Comparison of ENCODE assay signal across 21 cellular contexts in the genomic region with DNA sequence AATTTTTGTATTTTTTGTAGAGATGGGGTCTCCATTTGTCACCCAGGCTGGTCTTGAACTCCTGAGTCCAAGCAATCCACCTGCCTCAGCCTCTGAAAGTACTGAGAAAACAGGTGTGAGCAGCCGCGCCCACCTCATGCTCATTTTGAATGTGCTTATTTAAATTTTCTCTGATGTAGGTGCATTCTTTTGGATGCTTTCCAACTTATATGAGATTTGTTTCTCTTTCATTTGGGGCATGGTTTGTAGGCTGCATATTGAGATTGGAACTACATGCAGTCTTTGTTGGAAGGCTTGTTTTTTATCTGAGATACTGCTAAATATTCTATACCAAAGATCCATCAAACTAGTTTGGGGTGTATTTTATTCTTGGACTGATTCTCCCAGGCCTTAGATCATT.
DNase-seq lines count a peak whose midpoint lies in the region; ATAC-seq and TF ChIP-seq lines count a peak whose summit lies in the region.
"Had no signal": no experiment of that assay in that cellular context is flagged by ENCODE, and none has a peak within 500 bp of the region (broad histone marks: within the 10 kb centered on the region; RNA-seq: fewer than 3 reads in every experiment).

No MANE protein-coding gene starts in this region.

- no peaks in the 10 kb centered on the region for H3K79me2 ChIP-seq in KMS-11 (ENCODE audit: insufficient read depth, low read depth)
- no peaks in the 10 kb centered on the region for H3K79me2 ChIP-seq in smooth muscle cell (ENCODE audit: low read depth)

- POLR2A ChIA-PET in activated CD4-positive, alpha-beta memory T cell treated with anti-CD3 and anti-CD28 coated beads for 36 hours (lab: Charles Lee): no interaction called here
- POLR2A ChIA-PET in activated CD4-positive, alpha-beta memory T cell treated with anti-CD3 and anti-CD28 coated beads, Interleukin-2, amount 10 ng/mL, durations not matched to agents 7 days and 5 days (lab: Charles Lee): no interaction called here

- H3K27me3 ChIP-seq in KMS-11 (ENCODE audit: insufficient read depth, low read depth): no peaks in the 10 kb centered on the region
- no peaks in the 10 kb centered on the region for H3K27me3 ChIP-seq in smooth muscle cell (ENCODE audit: low read depth)
- H3K27me3 ChIP-seq: colonic mucosa, upper lobe of right lung had no signal

- peak; percentile 12 for DNase-seq in activated CD4-positive, alpha-beta memory T cell treated with anti-CD3 and anti-CD28 coated beads for 36 hours
- DNase-seq in activated CD4-positive, alpha-beta memory T cell treated with anti-CD3 and anti-CD28 coated beads, Interleukin-2, amount 10 ng/mL, durations not matched to agents 7 days and 5 days: no peak
- DNase-seq in smooth muscle cell (lab: John Stamatoyannopoulos, UW; ENCODE audit: unreplicated experiment) (no peak), retina (no peak), NCI-H2107 treated with DMSO at 0.1 percent for 48 hours (lab: John Stamatoyannopoulos, UW; ENCODE audit: unreplicated experiment) (no peak)
- DNase-seq: activated naive CD4-positive, alpha-beta T cell treated with anti-CD3 and anti-CD28 coated beads, Interleukin-2, amount 10 ng/mL, durations not matched to agents 7 days and 5 days; activated T-cell treated with anti-CD3 and anti-CD28 coated beads, Interleukin-2, amount 50 U/mL, for 48 hours; colonic mucosa; DMS79; GF-D8; left ventricle myocardium superior; naive thymus-derived CD8-positive, alpha-beta T cell; NCI-H2107; NCI-H510A; T-helper 1 cell; upper lobe of right lung had no signal

- H3K27ac ChIP-seq in KMS-11: no peak overlapping the region; the same call in 1 of the 2 replicates
- peak overlapping the region; percentile 98 for H3K27ac ChIP-seq in smooth muscle cell (ENCODE audit: low read depth)
- H3K27ac ChIP-seq: colonic mucosa, upper lobe of right lung had no signal

- H3F3A ChIP-seq in smooth muscle cell (ENCODE audit: low read depth): no peaks in the 10 kb centered on the region

- intact Hi-C loops in activated CD4-positive, alpha-beta memory T cell treated with anti-CD3 and anti-CD28 coated beads for 36 hours (cut with micrococcal nuclease): no loop called here

- CTCF ChIA-PET in activated CD4-positive, alpha-beta memory T cell treated with anti-CD3 and anti-CD28 coated beads for 36 hours (lab: Charles Lee): no interaction called here
- CTCF ChIA-PET in activated CD4-positive, alpha-beta memory T cell treated with anti-CD3 and anti-CD28 coated beads, Interleukin-2, amount 10 ng/mL, durations not matched to agents 7 days and 5 days (lab: Charles Lee): interaction anchor here (0.9 kb wide), 1 partner anchor 18 kb away, joined by 3 read pairs; no protein-coding TSS in a partner anchor

- peaks cover 2% of the 10 kb centered on the region for H3K27me3 Mint-ChIP-seq in activated CD4-positive, alpha-beta memory T cell treated with anti-CD3 and anti-CD28 coated beads for 36 hours
- no peaks in the 10 kb centered on the region for H3K27me3 Mint-ChIP-seq in activated CD4-positive, alpha-beta memory T cell treated with anti-CD3 and anti-CD28 coated beads, Interleukin-2, amount 10 ng/mL, durations not matched to agents 7 days and 5 days
- H3K27me3 Mint-ChIP-seq: activated naive CD4-positive, alpha-beta T cell treated with anti-CD3 and anti-CD28 coated beads, Interleukin-2, amount 10 ng/mL, durations not matched to agents 7 days and 5 days had no signal

- no peak overlapping the region for H3K27ac Mint-ChIP-seq in activated CD4-positive, alpha-beta memory T cell treated with anti-CD3 and anti-CD28 coated beads for 36 hours
- no peak overlapping the region for H3K27ac Mint-ChIP-seq in activated CD4-positive, alpha-beta memory T cell treated with anti-CD3 and anti-CD28 coated beads, Interleukin-2, amount 10 ng/mL, durations not matched to agents 7 days and 5 days
- H3K27ac Mint-ChIP-seq: activated naive CD4-positive, alpha-beta T cell treated with anti-CD3 and anti-CD28 coated beads, Interleukin-2, amount 10 ng/mL, durations not matched to agents 7 days and 5 days; mesothelial cell of epicardium; naive thymus-derived CD8-positive, alpha-beta T cell had no signal

- H3K9me3 ChIP-seq in smooth muscle cell (replicated peaks; ENCODE audit: low read depth): no peaks in the 10 kb centered on the region
- H3K9me3 ChIP-seq: colonic mucosa, upper lobe of right lung had no signal

- peaks cover 2% of the 10 kb centered on the region for H3K4me1 Mint-ChIP-seq in activated CD4-positive, alpha-beta memory T cell treated with anti-CD3 and anti-CD28 coated beads for 36 hours (ENCODE audit: low read depth)
- H3K4me1 Mint-ChIP-seq in activated CD4-positive, alpha-beta memory T cell treated with anti-CD3 and anti-CD28 coated beads, Interleukin-2, amount 10 ng/mL, durations not matched to agents 7 days and 5 days: peaks cover 2% of the 10 kb centered on the region
- H3K4me1 Mint-ChIP-seq: activated naive CD4-positive, alpha-beta T cell treated with anti-CD3 and anti-CD28 coated beads, Interleukin-2, amount 10 ng/mL, durations not matched to agents 7 days and 5 days had no signal

- H4K20me1 ChIP-seq in KMS-11 (ENCODE audit: insufficient read depth) (no peaks in the 10 kb centered on the region), smooth muscle cell (ENCODE audit: low read depth) (no peaks in the 10 kb centered on the region)

- H3K4me1 ChIP-seq in KMS-11 (ENCODE audit: low read depth, poor library complexity, severe bottlenecking) (peaks cover 33% of the 10 kb centered on the region), smooth muscle cell (ENCODE audit: low read depth) (peaks cover 25% of the 10 kb centered on the region)
- H3K4me1 ChIP-seq: colonic mucosa, upper lobe of right lung had no signal

- H3K4me3 Mint-ChIP-seq in activated CD4-positive, alpha-beta memory T cell treated with anti-CD3 and anti-CD28 coated beads for 36 hours: no peak overlapping the region
- H3K4me3 Mint-ChIP-seq in activated CD4-positive, alpha-beta memory T cell treated with anti-CD3 and anti-CD28 coated beads, Interleukin-2, amount 10 ng/mL, durations not matched to agents 7 days and 5 days: no peak overlapping the region
- H3K4me3 Mint-ChIP-seq: activated naive CD4-positive, alpha-beta T cell treated with anti-CD3 and anti-CD28 coated beads, Interleukin-2, amount 10 ng/mL, durations not matched to agents 7 days and 5 days; IgD-negative memory B cell; mesothelial cell of epicardium; naive thymus-derived CD8-positive, alpha-beta T cell had no signal

- no peaks in the 10 kb centered on the region; the same call in 1 of the 2 replicates for H3K36me3 ChIP-seq in KMS-11 (ENCODE audit: insufficient read depth)
- H3K36me3 ChIP-seq in smooth muscle cell (ENCODE audit: low read depth): no peaks in the 10 kb centered on the region
- H3K36me3 ChIP-seq: colonic mucosa, upper lobe of right lung had no signal

- H3K4me3 ChIP-seq in KMS-11 (IDR thresholded peaks at IDR 0.05; ENCODE audit: insufficient read depth, low read depth, low read length) (no peak overlapping the region), smooth muscle cell (no peak overlapping the region)
- H3K4me3 ChIP-seq: colonic mucosa, upper lobe of right lung had no signal

- ATAC-seq in GM21717 (IDR thresholded peaks at IDR 0.05; ENCODE audit: unreplicated experiment) (peak; percentile 72), HG03520 (IDR thresholded peaks at IDR 0.05; ENCODE audit: unreplicated experiment) (no peak)
- ATAC-seq: left ventricle myocardium superior; naive thymus-derived CD8-positive, alpha-beta T cell; upper lobe of right lung had no signal

- no peaks in the 10 kb centered on the region for H3K36me3 Mint-ChIP-seq in activated CD4-positive, alpha-beta memory T cell treated with anti-CD3 and anti-CD28 coated beads for 36 hours
- no peaks in the 10 kb centered on the region for H3K36me3 Mint-ChIP-seq in activated CD4-positive, alpha-beta memory T cell treated with anti-CD3 and anti-CD28 coated beads, Interleukin-2, amount 10 ng/mL, durations not matched to agents 7 days and 5 days (ENCODE audit: low read depth)
- H3K36me3 Mint-ChIP-seq: activated naive CD4-positive, alpha-beta T cell treated with anti-CD3 and anti-CD28 coated beads, Interleukin-2, amount 10 ng/mL, durations not matched to agents 7 days and 5 days; mesothelial cell of epicardium; naive thymus-derived CD8-positive, alpha-beta T cell had no signal

- WGBS in smooth muscle cell (ENCODE audit: low lambda C conversion rate): 100% methylated on average over 2 of the region's 2 CpGs

- H3K9ac ChIP-seq in KMS-11 (no peak overlapping the region), smooth muscle cell (ENCODE audit: low read depth) (no peak overlapping the region)

- no peak overlapping the region for H2AFZ ChIP-seq in KMS-11 (ENCODE audit: low read depth)
- no peak overlapping the region for H2AFZ ChIP-seq in smooth muscle cell (ENCODE audit: low read depth)

- TF ChIP-seq CTCF in KMS-11 (conservative IDR thresholded peaks at IDR 0.05; ENCODE audit: low read depth, low read length) (no peak), smooth muscle cell (IDR thresholded peaks at IDR 0.05; ENCODE audit: borderline replicate concordance, insufficient read depth, poor library complexity, severe bottlenecking) (no peak)

- H3K4me2 ChIP-seq in KMS-11 (peak overlapping the region; percentile 22), smooth muscle cell (no peak overlapping the region)

- no peaks in the 10 kb centered on the region for H3K9me3 Mint-ChIP-seq in activated CD4-positive, alpha-beta memory T cell treated with anti-CD3 and anti-CD28 coated beads for 36 hours
- no peaks in the 10 kb centered on the region for H3K9me3 Mint-ChIP-seq in activated CD4-positive, alpha-beta memory T cell treated with anti-CD3 and anti-CD28 coated beads, Interleukin-2, amount 10 ng/mL, durations not matched to agents 7 days and 5 days
- H3K9me3 Mint-ChIP-seq: activated naive CD4-positive, alpha-beta T cell treated with anti-CD3 and anti-CD28 coated beads, Interleukin-2, amount 10 ng/mL, durations not matched to agents 7 days and 5 days; IgD-negative memory B cell; mesothelial cell of epicardium; naive thymus-derived CD8-positive, alpha-beta T cell had no signal
